Comparison of ENCODE assay signal across 22 cellular contexts in the genomic region with DNA sequence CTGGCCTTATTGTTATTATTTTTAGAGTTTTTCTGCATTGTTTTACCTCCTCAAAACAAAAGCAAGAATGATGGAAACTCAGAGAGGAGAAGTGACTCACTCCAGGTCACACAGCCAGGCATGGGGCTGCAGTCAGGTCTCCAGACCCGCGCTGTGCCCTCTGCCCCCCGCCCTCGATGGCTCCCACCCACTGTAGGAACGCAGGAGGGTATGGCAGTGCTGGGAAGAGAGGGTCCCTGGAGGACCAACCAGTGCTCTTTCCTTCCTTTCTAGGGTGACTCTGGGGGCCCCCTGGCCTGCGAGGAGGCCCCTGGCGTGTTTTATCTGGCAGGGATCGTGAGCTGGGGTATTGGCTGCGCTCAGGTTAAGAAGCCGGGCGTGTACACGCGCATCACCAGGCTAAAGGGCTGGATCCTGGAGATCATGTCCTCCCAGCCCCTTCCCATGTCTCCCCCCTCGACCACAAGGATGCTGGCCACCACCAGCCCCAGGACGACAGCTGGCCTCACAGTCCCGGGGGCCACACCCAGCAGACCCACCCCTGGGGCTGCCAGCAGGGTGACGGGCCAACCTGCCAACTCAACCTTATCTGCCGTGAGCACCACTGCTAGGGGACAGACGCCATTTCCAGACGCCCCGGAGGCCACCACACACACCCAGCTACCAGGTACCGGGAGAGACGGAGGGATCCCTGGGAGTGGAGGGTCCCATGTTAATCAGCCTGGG.
"Had no signal": no experiment of that assay in that cellular context is flagged by ENCODE, and none has a peak within 500 bp of the region (broad histone marks: within the 10 kb centered on the region; RNA-seq: fewer than 3 reads in every experiment).

No MANE protein-coding gene starts in this region.

- H3K27me3 Mint-ChIP-seq: activated naive CD4-positive, alpha-beta T cell treated with anti-CD3 and anti-CD28 coated beads, Interleukin-2, amount 50 U/mL, for 24 hours; progenitor cell of endocrine pancreas had no signal

- H3K9me3 Mint-ChIP-seq: activated naive CD4-positive, alpha-beta T cell treated with anti-CD3 and anti-CD28 coated beads, Interleukin-2, amount 50 U/mL, for 24 hours; T-helper 1 cell treated with Interleukin-12 subunit alpha and Interleukin-12 subunit beta and Interleukin-4 antibody, amounts not matched to agents 30 μg/mL and 1 μg/mL, for 36 hours; WTC11 had no signal

- DNase-seq: activated gamma-delta T cell treated with Interleukin-2 at 50 U/mL for 16 hours; activated T-cell treated with anti-CD3 and anti-CD28 coated beads, Interleukin-2, amount 50 U/mL, for 1 hour; adrenal gland; central memory CD4-positive, alpha-beta T cell; effector memory CD4-positive, alpha-beta T cell; gastrocnemius medialis; hippocampal formation; left ventricle myocardium superior; mammary epithelial cell; stimulated activated CD4-positive, alpha-beta T cell treated with anti-CD3 and anti-CD28 coated beads, Interleukin-12 subunit alpha, Interleukin-12 subunit beta, amount 100 ng/mL, for 4 hours; stimulated activated CD4-positive, alpha-beta T cell treated with anti-CD3 and anti-CD28 coated beads, Interleukin-4, amount 100 ng/mL, for 4 hours; stomach; T1000 had no signal

- H3K4me3 Mint-ChIP-seq: activated naive CD4-positive, alpha-beta T cell treated with anti-CD3 and anti-CD28 coated beads, Interleukin-2, amount 50 U/mL, for 24 hours; T-helper 1 cell treated with Interleukin-12 subunit alpha and Interleukin-12 subunit beta and Interleukin-4 antibody, amounts not matched to agents 30 μg/mL and 1 μg/mL, for 36 hours; WTC11 had no signal

- ATAC-seq: gastrocnemius medialis, left ventricle myocardium superior, WTC11 had no signal

- FAIRE-seq: endothelial cell of umbilical vein had no signal

- H3K36me3 ChIP-seq: gastrocnemius medialis had no signal

- H3K27ac Mint-ChIP-seq: activated naive CD4-positive, alpha-beta T cell treated with anti-CD3 and anti-CD28 coated beads, Interleukin-2, amount 50 U/mL, for 24 hours; progenitor cell of endocrine pancreas; T-helper 1 cell treated with Interleukin-12 subunit alpha and Interleukin-12 subunit beta and Interleukin-4 antibody, amounts not matched to agents 30 μg/mL and 1 μg/mL, for 36 hours; WTC11 had no signal

- H3K9me3 ChIP-seq: adrenal gland, ascending aorta, esophagus muscularis mucosa, gastrocnemius medialis, stomach, suprapubic skin had no signal

- H3K27me3 ChIP-seq: adrenal gland, ascending aorta, esophagus muscularis mucosa, gastrocnemius medialis, stomach, suprapubic skin, tibial nerve had no signal

- H3K4me3 ChIP-seq: adrenal gland, ascending aorta, esophagus muscularis mucosa, gastrocnemius medialis, stomach, suprapubic skin, tibial nerve had no signal

- H3K27ac ChIP-seq: ascending aorta, esophagus muscularis mucosa, gastrocnemius medialis, stomach, suprapubic skin, tibial nerve had no signal
